ENCODE assay signal across 9 cellular contexts in genomic region chr11:67371199-67371548, GRCh38. TPM values are rescaled to one million over a fixed set of nuclear protein-coding genes. Genes with fewer than 3 reads are reported as not detected.
A peak's percentile ranks its signal among the peaks of the same experiment; 100 is the strongest.
DNase-seq lines count a peak whose midpoint lies in the region; ATAC-seq and TF ChIP-seq lines count a peak whose summit lies in the region.
"Had no signal": no experiment of that assay in that cellular context is flagged by ENCODE, and none has a peak within 500 bp of the region (broad histone marks: within the 10 kb centered on the region; RNA-seq: fewer than 3 reads in every experiment).

No MANE protein-coding gene starts in this region.

- H3K36me3 Mint-ChIP-seq in activated T-cell treated with anti-CD3 and anti-CD28 coated beads, Interleukin-2, amount 50 U/mL, for 4 hours (ENCODE audit: insufficient read depth), result no peaks in the 10 kb centered on the region
- no peaks in the 10 kb centered on the region for H3K36me3 Mint-ChIP-seq in activated naive CD8-positive, alpha-beta T cell
- H3K36me3 Mint-ChIP-seq in memory B cell (peaks cover 14% of the 10 kb centered on the region), glutamatergic neuron (ENCODE audit: unreplicated experiment) (no peaks in the 10 kb centered on the region)

- no peak overlapping the region for H3K27ac Mint-ChIP-seq in activated naive CD8-positive, alpha-beta T cell
- H3K27ac Mint-ChIP-seq in memory B cell (peak overlapping the region; percentile 89), glutamatergic neuron (ENCODE audit: unreplicated experiment) (no peak overlapping the region)

- H3K36me3 ChIP-seq in upper lobe of right lung, result no peaks in the 10 kb centered on the region

- H3K4me3 Mint-ChIP-seq in activated T-cell treated with anti-CD3 and anti-CD28 coated beads, Interleukin-2, amount 50 U/mL, for 4 hours, result peak overlapping the region; percentile 81
- H3K4me3 Mint-ChIP-seq in activated naive CD8-positive, alpha-beta T cell, result peak overlapping the region; percentile 82
- peak overlapping the region; percentile 96 for H3K4me3 Mint-ChIP-seq in memory B cell
- H3K4me3 Mint-ChIP-seq in glutamatergic neuron (ENCODE audit: unreplicated experiment), result no peak overlapping the region

- ATAC-seq in activated T-cell treated with anti-CD3 and anti-CD28 coated beads, Interleukin-2, amount 50 U/mL, for 4 hours, result no peak
- no peak for ATAC-seq in memory B cell (ENCODE audit: low read depth)
- ATAC-seq in upper lobe of right lung, result peak; percentile 0
- ATAC-seq in left ventricle myocardium superior, result no peak
- ATAC-seq in GM18498 (IDR thresholded peaks at IDR 0.05; ENCODE audit: unreplicated experiment), result no peak

- H3K9me3 ChIP-seq in upper lobe of right lung, result no peaks in the 10 kb centered on the region

- H3K27ac ChIP-seq in upper lobe of right lung, result peak overlapping the region; percentile 91

- intact Hi-C loops in upper lobe of right lung (cut with DNase I), result no loop called here
- intact Hi-C loops in left ventricle myocardium superior (cut with micrococcal nuclease), result no loop called here

- H3K9me3 Mint-ChIP-seq in activated T-cell treated with anti-CD3 and anti-CD28 coated beads, Interleukin-2, amount 50 U/mL, for 4 hours, result no peaks in the 10 kb centered on the region
- H3K9me3 Mint-ChIP-seq in activated naive CD8-positive, alpha-beta T cell (ENCODE audit: low read depth), result no peaks in the 10 kb centered on the region
- no peaks in the 10 kb centered on the region for H3K9me3 Mint-ChIP-seq in memory B cell
- peaks cover 9% of the 10 kb centered on the region for H3K9me3 Mint-ChIP-seq in glutamatergic neuron (ENCODE audit: unreplicated experiment)

- no peak overlapping the region for H3K4me3 ChIP-seq in upper lobe of right lung

- H3K4me1 Mint-ChIP-seq in activated T-cell treated with anti-CD3 and anti-CD28 coated beads, Interleukin-2, amount 50 U/mL, for 4 hours (ENCODE audit: low read depth), result peaks cover 58% of the 10 kb centered on the region
- H3K4me1 Mint-ChIP-seq in activated naive CD8-positive, alpha-beta T cell (ENCODE audit: low read depth), result peaks cover 43% of the 10 kb centered on the region
- H3K4me1 Mint-ChIP-seq in memory B cell (peaks cover 54% of the 10 kb centered on the region), glutamatergic neuron (ENCODE audit: low read depth, unreplicated experiment) (peaks cover 8% of the 10 kb centered on the region)

- no peaks in the 10 kb centered on the region for H3K27me3 ChIP-seq in upper lobe of right lung

- DNase-seq in activated T-cell treated with anti-CD3 and anti-CD28 coated beads, Interleukin-2, amount 50 U/mL, for 4 hours, result no peak
- no peak for DNase-seq in activated T-cell treated with anti-CD3 and anti-CD28 coated beads, Interleukin-2, amount 50 U/mL, for 48 hours
- no peak for DNase-seq in memory B cell (ENCODE audit: low spot score in 2 of 2)
- no peak for DNase-seq in upper lobe of right lung
- no peak for DNase-seq in left ventricle myocardium superior
- no peak for DNase-seq in glutamatergic neuron
- DNase-seq: NCI-H1694 treated with DMSO at 0.1 percent for 48 hours had no signal

- H3K27me3 Mint-ChIP-seq in activated T-cell treated with anti-CD3 and anti-CD28 coated beads, Interleukin-2, amount 50 U/mL, for 4 hours (ENCODE audit: low read depth), result peaks cover 13% of the 10 kb centered on the region
- H3K27me3 Mint-ChIP-seq in activated naive CD8-positive, alpha-beta T cell, result no peaks in the 10 kb centered on the region
- H3K27me3 Mint-ChIP-seq in memory B cell (no peaks in the 10 kb centered on the region), glutamatergic neuron (ENCODE audit: unreplicated experiment) (peaks cover 19% of the 10 kb centered on the region)

- peaks cover 65% of the 10 kb centered on the region for H3K4me1 ChIP-seq in upper lobe of right lung

- TF ChIP-seq CTCF in upper lobe of right lung (IDR thresholded peaks at IDR 0.05), result no peak
- no peak for TF ChIP-seq CTCF in glutamatergic neuron (IDR thresholded peaks at IDR 0.05; ENCODE audit: partially characterized antibody, unreplicated experiment)

RNA-seq across cellular contexts. Expression of gene CLCF1, which starts 2.2 kb away (rescaled TPM):
- 1 to 10 TPM in 2 of 3 donors, under 1 TPM in 1; 0.56 to 1.5 (median 1.4) TPM for total RNA-seq in activated T-cell treated with anti-CD3 and anti-CD28 coated beads, Interleukin-2, amount 50 U/mL, for 4 hours
- total RNA-seq in upper lobe of right lung (4.0 TPM), left ventricle myocardium superior (0.89 TPM), glutamatergic neuron (ENCODE audit: unreplicated experiment) (not detected)

RNA-seq across cellular contexts. Expression of gene POLD4, which starts 17.8 kb away (rescaled TPM):
- total RNA-seq in activated T-cell treated with anti-CD3 and anti-CD28 coated beads, Interleukin-2, amount 50 U/mL, for 4 hours, result 10 to 100 TPM; 16.4 to 23.8 (median 22.0) TPM
- total RNA-seq in upper lobe of right lung (69.3 TPM), left ventricle myocardium superior (40.3 TPM), glutamatergic neuron (ENCODE audit: unreplicated experiment) (15.4 TPM)

RNA-seq across cellular contexts. Expression of gene RAD9A, which starts 20.6 kb away (rescaled TPM):
- 10 to 100 TPM; 36.2 to 40.0 (median 36.2) TPM for total RNA-seq in activated T-cell treated with anti-CD3 and anti-CD28 coated beads, Interleukin-2, amount 50 U/mL, for 4 hours
- total RNA-seq in upper lobe of right lung, result 20.7 TPM
- total RNA-seq in left ventricle myocardium superior, result 5.8 TPM
- 12.1 TPM for total RNA-seq in glutamatergic neuron (ENCODE audit: unreplicated experiment)

RNA-seq across cellular contexts. Expression of gene PPP1CA, which starts 30.5 kb away (rescaled TPM):
- total RNA-seq in activated T-cell treated with anti-CD3 and anti-CD28 coated beads, Interleukin-2, amount 50 U/mL, for 4 hours, result 100 to 1,000 TPM; 262 to 265 (median 264) TPM
- total RNA-seq in upper lobe of right lung (134 TPM), left ventricle myocardium superior (106 TPM), glutamatergic neuron (ENCODE audit: unreplicated experiment) (163 TPM)

RNA-seq across cellular contexts. Expression of gene TBC1D10C, which starts 32.7 kb away (rescaled TPM):
- 10 to 100 TPM; 63.5 to 90.1 (median 68.5) TPM for total RNA-seq in activated T-cell treated with anti-CD3 and anti-CD28 coated beads, Interleukin-2, amount 50 U/mL, for 4 hours
- total RNA-seq in upper lobe of right lung (26.8 TPM), left ventricle myocardium superior (0.87 TPM), glutamatergic neuron (ENCODE audit: unreplicated experiment) (not detected)
